In the genomic region with DNA sequence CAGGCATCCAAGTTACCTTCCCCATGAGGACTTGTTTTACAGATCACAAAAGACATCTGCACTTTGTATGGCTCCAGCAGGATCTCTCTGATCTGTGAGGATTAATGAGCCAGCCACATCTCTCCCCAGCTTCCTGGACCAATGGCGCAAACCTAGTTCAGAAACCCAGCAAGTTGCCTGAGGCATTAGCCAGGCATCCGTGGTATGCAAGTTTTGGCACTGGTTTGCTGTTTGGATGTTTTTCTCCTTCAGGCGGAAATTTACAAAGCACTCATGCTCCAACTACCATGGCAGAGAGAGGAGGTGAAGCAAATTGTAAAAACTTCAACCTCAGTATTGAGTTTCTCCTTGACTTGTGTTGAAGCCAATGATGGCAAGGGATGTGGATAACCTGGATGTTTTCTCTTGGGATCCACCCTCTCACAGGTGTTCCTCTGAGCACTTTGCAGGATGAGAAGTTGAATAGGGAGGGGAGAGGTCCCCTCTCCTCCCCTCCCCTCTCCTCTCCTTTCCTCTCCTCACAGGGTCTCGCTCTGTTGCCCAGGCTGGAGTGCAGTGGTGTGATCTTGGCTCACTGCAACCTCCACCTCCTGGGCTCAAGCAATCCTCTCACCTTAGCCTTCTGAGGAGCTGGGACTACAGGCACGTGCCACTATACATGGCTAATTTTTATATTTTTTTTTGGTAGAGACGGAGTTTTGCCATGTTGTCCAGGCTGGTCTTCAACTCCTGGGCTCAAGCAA, we compare ENCODE assay signal across 8 cellular contexts. TPM values are rescaled to one million over a fixed set of nuclear protein-coding genes. Genes with fewer than 3 reads are reported as not detected.
A peak's percentile ranks its signal among the peaks of the same experiment; 100 is the strongest.
DNase-seq lines count a peak whose midpoint lies in the region; ATAC-seq and TF ChIP-seq lines count a peak whose summit lies in the region.

No MANE protein-coding gene starts in this region.

- TF ChIP-seq CTCF in fibroblast of mammary gland (conservative IDR thresholded peaks at IDR 0.05; ENCODE audit: control insufficient read depth, insufficient read depth, low read depth, low read length): no peak

- no peaks in the 10 kb centered on the region for H4K20me1 ChIP-seq in GM23248 (ENCODE audit: insufficient read depth)

- H3K27me3 Mint-ChIP-seq in T-helper 17 cell: no peaks in the 10 kb centered on the region

- no peaks in the 10 kb centered on the region for H3K27me3 ChIP-seq in GM23248 (replicated peaks; ENCODE audit: insufficient read depth)

- H3K9ac ChIP-seq in GM23248: peak overlapping the region; percentile 63

- H3K79me2 ChIP-seq in GM23248 (ENCODE audit: insufficient read depth): no peaks in the 10 kb centered on the region

- no peaks in the 10 kb centered on the region for H3K36me3 Mint-ChIP-seq in T-helper 17 cell (ENCODE audit: low read depth)

- H3K4me1 ChIP-seq in GM23248 (ENCODE audit: insufficient read depth): peaks cover 57% of the 10 kb centered on the region

- no peak for ATAC-seq in GM21576 (IDR thresholded peaks at IDR 0.05; ENCODE audit: unreplicated experiment)
- no peak for ATAC-seq in T-helper 17 cell
- ATAC-seq in GM18520 (IDR thresholded peaks at IDR 0.05; ENCODE audit: unreplicated experiment): no peak

- H3K27ac Mint-ChIP-seq in T-helper 17 cell: no peak overlapping the region

- peak overlapping the region; percentile 54 for H3K4me2 ChIP-seq in GM23248 (ENCODE audit: unreplicated experiment)

- no peaks in the 10 kb centered on the region for H3K9me2 ChIP-seq in GM23248 (ENCODE audit: insufficient read depth)

- H3K27ac ChIP-seq in GM23248: peak overlapping the region; percentile 90

- DNase-seq in GM23248: peak; percentile 98
- peak; percentile 44 for DNase-seq in RPMI8226
- DNase-seq in fibroblast of mammary gland (ENCODE audit: low read depth): peak; percentile 93
- DNase-seq in pulmonary artery endothelial cell (ENCODE audit: low read depth, low spot score): peak; percentile 87
- no peak for DNase-seq in T-helper 17 cell
- no peak for DNase-seq in activated CD4-positive, alpha-beta T cell treated with anti-CD3 and anti-CD28 coated beads for 48 hours

- in situ Hi-C loops in GM23248 (cut with MboI): no loop called here

- peaks cover 19% of the 10 kb centered on the region for H3K4me1 Mint-ChIP-seq in T-helper 17 cell

- H3K4me3 ChIP-seq in GM23248: peak overlapping the region; percentile 29; the same call in 1 of the 2 replicates
- H3K4me3 ChIP-seq in fibroblast of mammary gland (ENCODE audit: control insufficient read depth, low read depth, low read length): no peak overlapping the region

- no peak overlapping the region for H2AFZ ChIP-seq in GM23248

- WGBS in GM23248 (ENCODE audit: low coverage in 1 of 2, low lambda C conversion rate in 2 of 2, missing lambda C conversion rate in 2 of 2), 2 experiments: 44 to 45% methylated on average over 6 of the region's 6 CpGs

- H3F3A ChIP-seq in GM23248 (ENCODE audit: insufficient read depth): peaks cover 43% of the 10 kb centered on the region

- H3K4me3 Mint-ChIP-seq in T-helper 17 cell: no peak overlapping the region

- H3K9me3 ChIP-seq in GM23248 (ENCODE audit: low read depth) (no peaks in the 10 kb centered on the region), T-helper 17 cell (ENCODE audit: control insufficient read depth, low read length, poor library complexity, severe bottlenecking) (no peaks in the 10 kb centered on the region)

- no peaks in the 10 kb centered on the region for H3K36me3 ChIP-seq in GM23248 (ENCODE audit: low read depth)

RNA-seq across cellular contexts. Expression of a gene that starts 25.6 kb away (rescaled TPM):
- total RNA-seq in GM23248 (2014; rRNA removed; shearing (Covaris generic)): 1,781 and 2,185 TPM in 2 replicates
- 2,304 and 2,417 TPM in 2 replicates for polyA plus RNA-seq in GM23248 (2016; fragmentation: Nextera tagmentation; extraction: Ambion mirVana)
- total RNA-seq in pulmonary artery endothelial cell (2,385 and 2,702 TPM in 2 replicates), T-helper 17 cell (100 to 1,000 TPM; 322 to 380 TPM)

RNA-seq across cellular contexts. Expression of a gene that starts 41.6 kb away (rescaled TPM):
- not detected in 2 replicates for total RNA-seq in GM23248 (2014; rRNA removed; shearing (Covaris generic))
- not detected in 2 replicates for polyA plus RNA-seq in GM23248 (2016; fragmentation: Nextera tagmentation; extraction: Ambion mirVana)
- total RNA-seq in pulmonary artery endothelial cell: not detected in 2 replicates
- 1 to 10 TPM in 1 of 2 donors, not detected in 1; 1.6 TPM for total RNA-seq in T-helper 17 cell

Comparison
In these comparisons a context has a peak if more than half of its experiments do, and no peak if none do; other contexts are left out.
1. DNase-seq: peak in GM23248 (single experiment), RPMI8226 (single experiment), fibroblast of mammary gland (single experiment) and pulmonary artery endothelial cell (single experiment); none in T-helper 17 cell (0 of 3) and activated CD4-positive, alpha-beta T cell treated with anti-CD3 and anti-CD28 coated beads for 48 hours (single experiment).